In genomic region chr17:18184143-18185007, GRCh38 we compare ENCODE assay signal across 8 cellular contexts. TPM values are rescaled to one million over a fixed set of nuclear protein-coding genes. Genes with fewer than 3 reads are reported as not detected.
A peak's percentile ranks its signal among the peaks of the same experiment; 100 is the strongest.
DNase-seq lines count a peak whose midpoint lies in the region; ATAC-seq and TF ChIP-seq lines count a peak whose summit lies in the region.

No MANE protein-coding gene starts in this region.

- H3K27ac ChIP-seq in lung (ENCODE audit: low read depth in 1 of 2, low read length in 1 of 2): peak overlapping the region; percentile 93 to 98

- WGBS in lung, 2 donors: 0 to 1% methylated on average over 69 to 91 of the region's 91 CpGs

- no peaks in the 10 kb centered on the region for H3K9me3 ChIP-seq in lung (ENCODE audit: control insufficient read depth in 2 of 2, insufficient read depth in 1 of 2, low read length in 1 of 2)

- no peak for TF ChIP-seq RAD21 in Ishikawa (IDR thresholded peaks at IDR 0.05; ENCODE audit: low read depth)

- no peaks in the 10 kb centered on the region for H3K27me3 ChIP-seq in lung (ENCODE audit: control insufficient read depth, insufficient read depth)

- peak overlapping the region; percentile 89 for H3K4me3 ChIP-seq in lung

- ATAC-seq in lung (ENCODE audit: insufficient read depth, low FRiP score): no peak

- H3K4me1 ChIP-seq in lung (ENCODE audit: control insufficient read depth in 2 of 2, insufficient read depth in 2 of 2, low read length in 2 of 2): peaks cover 20 to 27% of the 10 kb centered on the region in 2 donors

- peaks cover 0 to 8% of the 10 kb centered on the region in 2 donors for H3K36me3 ChIP-seq in lung (ENCODE audit: control insufficient read depth in 2 of 2, insufficient read depth in 2 of 2, low read length in 2 of 2)

- DNase-seq in NCI-H1417 (lab: John Stamatoyannopoulos, UW): peak; percentile 16 to 46 (median 35)
- DNase-seq in NCI-H1417 treated with DMSO at 0.1 percent for 48 hours (lab: John Stamatoyannopoulos, UW): no peak
- DNase-seq in activated CD4-positive, alpha-beta T cell treated with anti-CD3 and anti-CD28 coated beads, Interleukin-2, amount 50 U/mL, for 48 hours: peak; percentile 68 to 78
- peak; percentile 53 for DNase-seq in dermis blood vessel endothelial cell
- DNase-seq in lung (ENCODE audit: low spot score): peak; percentile 51
- DNase-seq in stimulated activated CD4-positive, alpha-beta T cell treated with anti-CD3 and anti-CD28 coated beads, TNF-alpha, amount 100 ng/mL, for 48 hours (ENCODE audit: low read depth in 3 of 3): peak; percentile 47 to 63 (median 58)
- no peak for DNase-seq in LoVo (ENCODE audit: low spot score)

- no peak for TF ChIP-seq EP300 in Ishikawa (IDR thresholded peaks at IDR 0.05; ENCODE audit: borderline replicate concordance)

- no peak for TF ChIP-seq CTCF in lung (IDR thresholded peaks at IDR 0.05; ENCODE audit: control extremely low read depth, extremely low read depth)

TF ChIP-seq in Ishikawa, 13 proteins besides CTCF, POLR2A, EP300 and RAD21:
- TF ChIP-seq EGR1 (IDR thresholded peaks at IDR 0.05) (no peak), FOXM1 (IDR thresholded peaks at IDR 0.05; ENCODE audit: borderline replicate concordance, low read depth) (no peak), REST (IDR thresholded peaks at IDR 0.05; ENCODE audit: low read depth) (no peak), CEBPB (IDR thresholded peaks at IDR 0.05) (no peak), YY1 (IDR thresholded peaks at IDR 0.05; ENCODE audit: low read depth) (0 out of 2 replicates have a peak, but pooled peaks have one; percentile 16), TAF1 (IDR thresholded peaks at IDR 0.05; ENCODE audit: low read depth) (no peak), CREB1 (IDR thresholded peaks at IDR 0.05; ENCODE audit: low read depth) (no peak)
- TF ChIP-seq, protein P1, sequence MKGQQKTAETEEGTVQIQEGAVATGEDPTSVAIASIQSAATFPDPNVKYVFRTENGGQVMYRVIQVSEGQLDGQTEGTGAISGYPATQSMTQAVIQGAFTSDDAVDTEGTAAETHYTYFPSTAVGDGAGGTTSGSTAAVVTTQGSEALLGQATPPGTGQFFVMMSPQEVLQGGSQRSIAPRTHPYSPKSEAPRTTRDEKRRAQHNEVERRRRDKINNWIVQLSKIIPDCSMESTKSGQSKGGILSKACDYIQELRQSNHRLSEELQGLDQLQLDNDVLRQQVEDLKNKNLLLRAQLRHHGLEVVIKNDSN (IDR thresholded peaks at IDR 0.05): no peak

RNA-seq across cellular contexts. Expression of gene ALKBH5, which starts 0.7 kb away (rescaled TPM):
- 95.1 and 104 TPM in 2 replicates for total RNA-seq in dermis blood vessel endothelial cell
- 100 to 1,000 TPM in 1 of 2 donors, 10 to 100 TPM in 1; 83.0 to 104 TPM for total RNA-seq in lung
- 10 to 100 TPM; 30.2 to 36.5 TPM for polyA plus RNA-seq in lung

RNA-seq across cellular contexts. Expression of gene LLGL1, which starts 41.1 kb away (rescaled TPM):
- 27.9 and 40.0 TPM in 2 replicates for total RNA-seq in dermis blood vessel endothelial cell
- 10 to 100 TPM; 14.7 to 21.8 TPM for total RNA-seq in lung
- 1 to 10 TPM; 7.1 to 9.5 TPM for polyA plus RNA-seq in lung

Comparison
In these comparisons a context has a peak if more than half of its experiments do, and no peak if none do; other contexts are left out.
1. DNase-seq: peak in NCI-H1417 (3 of 3), activated CD4-positive, alpha-beta T cell treated with anti-CD3 and anti-CD28 coated beads, Interleukin-2, amount 50 U/mL, for 48 hours (2 of 2), dermis blood vessel endothelial cell (single experiment), lung (single experiment) and stimulated activated CD4-positive, alpha-beta T cell treated with anti-CD3 and anti-CD28 coated beads, TNF-alpha, amount 100 ng/mL, for 48 hours (3 of 3); none in NCI-H1417 treated with DMSO at 0.1 percent for 48 hours (single experiment) and LoVo (single experiment).